Comparison of ENCODE assay signal across 24 cellular contexts in genomic region chr3:35120026-35120425, GRCh38.
DNase-seq lines count a peak whose midpoint lies in the region; ATAC-seq, FAIRE-seq and TF ChIP-seq lines count a peak whose summit lies in the region.
"Had no signal": no experiment of that assay in that cellular context is flagged by ENCODE, and none has a peak within 500 bp of the region (broad histone marks: within the 10 kb centered on the region; RNA-seq: fewer than 3 reads in every experiment).

No MANE protein-coding gene starts in this region.

- H4K20me1 ChIP-seq in OCI-LY1 (ENCODE audit: insufficient read depth, low read length) (no peaks in the 10 kb centered on the region), osteoblast (ENCODE audit: insufficient read depth, low read length) (no peaks in the 10 kb centered on the region)

- H3K4me2 ChIP-seq in OCI-LY1 (ENCODE audit: low read length) (no peak overlapping the region), osteoblast (ENCODE audit: insufficient read depth, low read length) (no peak overlapping the region)

- H3K36me3 ChIP-seq in OCI-LY1 (ENCODE audit: insufficient read depth, low read length) = no peaks in the 10 kb centered on the region
- H3K36me3 ChIP-seq in bronchial epithelial cell (ENCODE audit: control insufficient read depth, insufficient read depth, low read length) = no peaks in the 10 kb centered on the region
- H3K36me3 ChIP-seq in osteoblast (ENCODE audit: insufficient read depth, low read length) = no peaks in the 10 kb centered on the region
- H3K36me3 ChIP-seq: BE2C had no signal

- H3K9me3 ChIP-seq in OCI-LY1 (ENCODE audit: low read length) (no peaks in the 10 kb centered on the region), osteoblast (ENCODE audit: low read depth, low read length) (no peaks in the 10 kb centered on the region)
- H3K9me3 ChIP-seq: BE2C had no signal

- FAIRE-seq in bronchial epithelial cell (lab: Jason Lieb, UNC) = no peak
- FAIRE-seq: GM12878 had no signal

- H3K79me2 ChIP-seq in OCI-LY1 (ENCODE audit: insufficient read depth, low read length) (no peaks in the 10 kb centered on the region), osteoblast (ENCODE audit: insufficient read depth, low read length) (no peaks in the 10 kb centered on the region)

- H2AFZ ChIP-seq in OCI-LY1 (ENCODE audit: low read length) (peak overlapping the region; percentile 58; the same call in 1 of the 2 replicates), osteoblast (ENCODE audit: low read length) (no peak overlapping the region)

- no peaks in the 10 kb centered on the region for H3F3A ChIP-seq in OCI-LY1 (ENCODE audit: insufficient read depth, low read length)

- no peak overlapping the region for H3K27ac ChIP-seq in OCI-LY1 (ENCODE audit: low read depth, low read length, poor library complexity, severe bottlenecking)
- no peak overlapping the region for H3K27ac ChIP-seq in osteoblast (ENCODE audit: low read depth, low read length)
- H3K27ac ChIP-seq in substantia nigra (ENCODE audit: low read depth, low read length, poor library complexity, severe bottlenecking) = no peak overlapping the region

- H3K9ac ChIP-seq in OCI-LY1 (ENCODE audit: low read length) = no peak overlapping the region

- ATAC-seq in HG03196 (IDR thresholded peaks at IDR 0.05; ENCODE audit: unreplicated experiment) = no peak
- ATAC-seq: GM12878, HCT116 had no signal

- H3K4me1 ChIP-seq in OCI-LY1 (ENCODE audit: insufficient read depth, low read length, severe bottlenecking) = no peaks in the 10 kb centered on the region
- H3K4me1 ChIP-seq in osteoblast (ENCODE audit: insufficient read depth, low read length) = no peaks in the 10 kb centered on the region
- H3K4me1 ChIP-seq: BE2C had no signal

- H3K9me2 ChIP-seq in OCI-LY1 (ENCODE audit: low read depth, low read length) = no peaks in the 10 kb centered on the region

- no peaks in the 10 kb centered on the region for H3K27me3 ChIP-seq in OCI-LY1 (ENCODE audit: insufficient read depth, low read length)
- no peaks in the 10 kb centered on the region for H3K27me3 ChIP-seq in bronchial epithelial cell (ENCODE audit: control insufficient read depth, insufficient read depth, low read length)
- no peaks in the 10 kb centered on the region for H3K27me3 ChIP-seq in osteoblast (ENCODE audit: insufficient read depth, low read length)
- H3K27me3 ChIP-seq: BE2C had no signal

- TF ChIP-seq CTCF in OCI-LY1 (IDR thresholded peaks at IDR 0.05; ENCODE audit: low read length) = no peak
- TF ChIP-seq CTCF in bronchial epithelial cell (IDR thresholded peaks at IDR 0.05; ENCODE audit: insufficient read depth, low read length, severe bottlenecking) = no peak
- TF ChIP-seq CTCF in osteoblast (IDR thresholded peaks at IDR 0.05; ENCODE audit: extremely low read depth, low read depth, low read length) = no peak

- H3K4me3 ChIP-seq in OCI-LY1 (ENCODE audit: low read depth, low read length, poor library complexity, severe bottlenecking) (no peak overlapping the region), bronchial epithelial cell (ENCODE audit: low read depth, low read length) (no peak overlapping the region), osteoblast (ENCODE audit: insufficient read depth, low read length) (no peak overlapping the region)
- H3K4me3 ChIP-seq: GM12878 had no signal

- DNase-seq in A172 (ENCODE audit: low spot score) (peak; percentile 4), bronchial epithelial cell (ENCODE audit: low read depth) (peak; percentile 24), non-pigmented ciliary epithelial cell (ENCODE audit: low read depth) (peak; percentile 30), osteoblast (ENCODE audit: insufficient read length, low spot score, missing footprints) (no peak), substantia nigra (lab: John Stamatoyannopoulos, UW) (no peak), OCI-M2 (lab: John Stamatoyannopoulos, UW; ENCODE audit: unreplicated experiment) (no peak)
- DNase-seq: 8988T; ACHN; BE2C; C1 segment of cervical spinal cord; CD4-positive, CD25-positive, alpha-beta regulatory T cell; CD8-positive, alpha-beta memory T cell; COR-L47; DMS 273 treated with DMSO at 0.1 percent for 48 hours; DMS53; DND-41; EL; GOT3; H7; HFFc6 had no signal

Comparison
In these comparisons a context has a peak if more than half of its experiments do, and no peak if none do; other contexts are left out.
1. DNase-seq: peak in A172 (single experiment), bronchial epithelial cell (single experiment) and non-pigmented ciliary epithelial cell (single experiment); none in osteoblast (single experiment), substantia nigra (0 of 49) and OCI-M2 (single experiment).